10 cellular contexts compared by ENCODE assay signal in genomic region chr13:39952244-39953233, GRCh38.
DNase-seq lines count a peak whose midpoint lies in the region; ATAC-seq and TF ChIP-seq lines count a peak whose summit lies in the region.
"Had no signal": no experiment of that assay in that cellular context is flagged by ENCODE, and none has a peak within 500 bp of the region (broad histone marks: within the 10 kb centered on the region; RNA-seq: fewer than 3 reads in every experiment).

No MANE protein-coding gene starts in this region.

- H3K36me3 ChIP-seq in effector memory CD4-positive, alpha-beta T cell (ENCODE audit: control insufficient read depth, insufficient read depth, low read length): no peaks in the 10 kb centered on the region
- H3K36me3 ChIP-seq in naive thymus-derived CD4-positive, alpha-beta T cell (ENCODE audit: control insufficient read depth in 2 of 3, insufficient read depth in 3 of 3, low read length in 3 of 3): no peaks in the 10 kb centered on the region
- no peaks in the 10 kb centered on the region for H3K36me3 ChIP-seq in PC-3 (ENCODE audit: low read depth, low read length)
- H3K36me3 ChIP-seq in Karpas-422 (ENCODE audit: insufficient read depth, low read length): no peaks in the 10 kb centered on the region

- H3K4me3 ChIP-seq in effector memory CD4-positive, alpha-beta T cell (ENCODE audit: insufficient read depth, low read depth, low read length, poor library complexity, severe bottlenecking): no peak overlapping the region
- no peak overlapping the region for H3K4me3 ChIP-seq in naive thymus-derived CD4-positive, alpha-beta T cell (ENCODE audit: low read length)
- H3K4me3 ChIP-seq in PC-3 (ENCODE audit: low read length): no peak overlapping the region
- no peak overlapping the region for H3K4me3 ChIP-seq in Karpas-422 (ENCODE audit: low read length)

- BruUV-seq in PC-3 (replicated peaks; lab: Mats Ljungman, UMichigan): no TSS peak

- H4K20me1 ChIP-seq in PC-3 (ENCODE audit: low read length) (no peaks in the 10 kb centered on the region), Karpas-422 (ENCODE audit: insufficient read depth, low read depth, low read length) (no peaks in the 10 kb centered on the region)

- DNase-seq in EH (ENCODE audit: low read depth): peak; percentile 67
- peak; percentile 69 for DNase-seq in NAMALWA (ENCODE audit: low spot score)
- no peak for DNase-seq in effector memory CD4-positive, alpha-beta T cell
- DNase-seq in naive thymus-derived CD4-positive, alpha-beta T cell: peak in 2 of 9 donors; percentile 11 to 23
- no peak for DNase-seq in AG08396 (ENCODE audit: low spot score)
- DNase-seq in PC-3: no peak
- DNase-seq in HCEC 1CT: no peak
- DNase-seq in Karpas-422: no peak
- DNase-seq: activated CD8-positive, alpha-beta memory T cell treated with anti-CD3 and anti-CD28 coated beads for 24 hours; NCI-H1048 had no signal

- no peaks in the 10 kb centered on the region for H3K27me3 ChIP-seq in effector memory CD4-positive, alpha-beta T cell (replicated peaks; ENCODE audit: control insufficient read depth, insufficient read depth, low read length, poor library complexity, severe bottlenecking)
- no peaks in the 10 kb centered on the region for H3K27me3 ChIP-seq in naive thymus-derived CD4-positive, alpha-beta T cell (ENCODE audit: control insufficient read depth in 2 of 2, insufficient read depth in 2 of 2, low read length in 2 of 2)
- H3K27me3 ChIP-seq in PC-3 (ENCODE audit: low read length) (no peaks in the 10 kb centered on the region), Karpas-422 (ENCODE audit: low read length) (no peaks in the 10 kb centered on the region)

- peaks cover 27 to 60% (median 50%) of the 10 kb centered on the region in 7 donors for H3K4me1 Mint-ChIP-seq in naive thymus-derived CD4-positive, alpha-beta T cell

- no peak for TF ChIP-seq CTCF in PC-3 (conservative IDR thresholded peaks at IDR 0.05; ENCODE audit: low read depth, low read length)

- H3K36me3 Mint-ChIP-seq in naive thymus-derived CD4-positive, alpha-beta T cell: peaks cover 0 to 4% (median 0%) of the 10 kb centered on the region in 5 donors

- intact Hi-C loops in naive thymus-derived CD4-positive, alpha-beta T cell (cut with micrococcal nuclease): loop anchor here in 1 of 2 donors (5.0 kb wide), 1 partner anchor 45 kb away; no protein-coding TSS in a partner anchor
- intact Hi-C loops in PC-3 (cut with micrococcal nuclease): no loop called here

- H3K9me2 ChIP-seq in PC-3 (replicated peaks; ENCODE audit: low read length): no peaks in the 10 kb centered on the region
- no peaks in the 10 kb centered on the region for H3K9me2 ChIP-seq in Karpas-422 (replicated peaks; ENCODE audit: insufficient read depth, low read length)

- no peaks in the 10 kb centered on the region for H3F3A ChIP-seq in PC-3 (ENCODE audit: low read length, unreplicated experiment)

- POLR2A ChIA-PET in naive thymus-derived CD4-positive, alpha-beta T cell (lab: Charles Lee): interaction anchor here (0.6 to 1.4 kb wide), 4 partner anchors 9 to 1056 kb away, joined by 3 to 5 read pairs (median 3); no protein-coding TSS in a partner anchor
- POLR2A ChIA-PET in PC-3 (lab: Charles Lee; ENCODE audit: unreplicated experiment): no interaction called here

- H3K27ac ChIP-seq in effector memory CD4-positive, alpha-beta T cell (ENCODE audit: insufficient read depth, low read length, poor library complexity, severe bottlenecking): peak overlapping the region; percentile 31
- H3K27ac ChIP-seq in naive thymus-derived CD4-positive, alpha-beta T cell (ENCODE audit: low read depth, low read length): no peak overlapping the region
- no peak overlapping the region for H3K27ac ChIP-seq in PC-3 (ENCODE audit: low read length)
- no peak overlapping the region for H3K27ac ChIP-seq in Karpas-422 (ENCODE audit: low read length)

- peak; percentile 46 for ATAC-seq in naive thymus-derived CD4-positive, alpha-beta T cell
- ATAC-seq in PC-3: no peak

- peak overlapping the region; percentile 34 to 89 (median 82) for H3K27ac Mint-ChIP-seq in naive thymus-derived CD4-positive, alpha-beta T cell

- peaks cover 14% of the 10 kb centered on the region for H3K4me1 ChIP-seq in effector memory CD4-positive, alpha-beta T cell (ENCODE audit: control insufficient read depth, insufficient read depth, low read length, poor library complexity, severe bottlenecking)
- H3K4me1 ChIP-seq in naive thymus-derived CD4-positive, alpha-beta T cell (ENCODE audit: control insufficient read depth in 2 of 2, insufficient read depth in 2 of 2, low read length in 2 of 2): peaks cover 13 to 17% of the 10 kb centered on the region in 2 donors
- H3K4me1 ChIP-seq in PC-3 (ENCODE audit: insufficient read depth, low read length) (no peaks in the 10 kb centered on the region), Karpas-422 (ENCODE audit: low read length) (no peaks in the 10 kb centered on the region)

- H3K9me3 Mint-ChIP-seq in naive thymus-derived CD4-positive, alpha-beta T cell: peaks cover 0 to 2% (median 0%) of the 10 kb centered on the region in 11 donors

- peak overlapping the region in 9 of 10 donors; percentile 13 to 74 (median 53) for H3K4me3 Mint-ChIP-seq in naive thymus-derived CD4-positive, alpha-beta T cell

- H3K79me2 ChIP-seq in PC-3 (ENCODE audit: low read length): no peaks in the 10 kb centered on the region
- H3K79me2 ChIP-seq in Karpas-422 (ENCODE audit: low read length): no peaks in the 10 kb centered on the region

- no peak overlapping the region for H2AFZ ChIP-seq in PC-3 (ENCODE audit: low read length)
- no peak overlapping the region for H2AFZ ChIP-seq in Karpas-422 (ENCODE audit: low read length)

- peaks cover 0 to 6% (median 0%) of the 10 kb centered on the region in 5 donors for H3K27me3 Mint-ChIP-seq in naive thymus-derived CD4-positive, alpha-beta T cell

- CTCF ChIA-PET in naive thymus-derived CD4-positive, alpha-beta T cell (lab: Charles Lee): interaction anchor here (1.2 kb wide), 1 partner anchor 10 kb away, joined by 4 read pairs; no protein-coding TSS in a partner anchor
- CTCF ChIA-PET in PC-3 (lab: Charles Lee): no interaction called here

- H3K9ac ChIP-seq in PC-3 (ENCODE audit: low read length) (no peak overlapping the region), Karpas-422 (ENCODE audit: low read length) (no peak overlapping the region)

- H3K4me2 ChIP-seq in PC-3 (ENCODE audit: low read length): no peak overlapping the region
- H3K4me2 ChIP-seq in Karpas-422 (ENCODE audit: low read depth, low read length, poor library complexity, severe bottlenecking): no peak overlapping the region

- H3K9me3 ChIP-seq in effector memory CD4-positive, alpha-beta T cell (ENCODE audit: control insufficient read depth, low read length): no peaks in the 10 kb centered on the region
- no peaks in the 10 kb centered on the region for H3K9me3 ChIP-seq in naive thymus-derived CD4-positive, alpha-beta T cell (ENCODE audit: control insufficient read depth in 2 of 3, low read length in 3 of 3)
- H3K9me3 ChIP-seq in PC-3 (ENCODE audit: low read length): no peaks in the 10 kb centered on the region
- no peaks in the 10 kb centered on the region for H3K9me3 ChIP-seq in Karpas-422 (ENCODE audit: low read length)

Comparison
In these comparisons a context has a peak if more than half of its experiments do, and no peak if none do; other contexts are left out.
1. DNase-seq: peak in EH (single experiment) and NAMALWA (single experiment); none in effector memory CD4-positive, alpha-beta T cell (0 of 3), AG08396 (single experiment), PC-3 (single experiment), HCEC 1CT (single experiment) and Karpas-422 (single experiment).